13 cellular contexts compared by ENCODE assay signal in the genomic region with DNA sequence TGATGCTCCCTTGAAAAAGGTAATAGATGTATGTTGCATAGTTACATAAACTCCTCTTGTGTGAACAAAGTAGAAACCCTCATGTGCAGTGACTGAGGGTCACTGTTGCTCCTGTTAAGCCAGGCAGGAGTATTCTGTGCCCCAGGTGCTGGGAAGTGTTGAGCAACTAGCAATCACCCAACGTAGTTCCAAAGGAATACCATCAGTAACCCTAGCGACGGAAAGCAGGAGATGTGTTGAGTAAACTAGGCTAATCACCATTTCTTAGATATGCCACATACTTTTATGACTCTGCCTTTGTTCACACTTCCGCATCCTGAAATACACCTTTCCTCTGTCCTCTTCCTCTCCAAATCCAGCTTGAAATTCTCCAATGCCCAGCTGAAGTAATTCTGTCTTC.
"Had no signal": no experiment of that assay in that cellular context is flagged by ENCODE, and none has a peak within 500 bp of the region (broad histone marks: within the 10 kb centered on the region; RNA-seq: fewer than 3 reads in every experiment).

No MANE protein-coding gene starts in this region.

- H3K27ac Mint-ChIP-seq: naive thymus-derived CD8-positive, alpha-beta T cell had no signal

- H3K4me1 Mint-ChIP-seq: naive thymus-derived CD8-positive, alpha-beta T cell had no signal

- H3K4me1 ChIP-seq: foreskin keratinocyte, sigmoid colon, upper lobe of left lung, vagina had no signal

- DNase-seq: dermis blood vessel endothelial cell; foreskin keratinocyte; mesendoderm; naive thymus-derived CD8-positive, alpha-beta T cell; posterior cingulate gyrus; sigmoid colon; stimulated activated CD4-positive, alpha-beta T cell treated with anti-CD3 and anti-CD28 coated beads, Interleukin-12 subunit alpha, Interleukin-12 subunit beta, amount 100 ng/mL, for 4 hours; stimulated activated CD4-positive, alpha-beta T cell treated with anti-CD3 and anti-CD28 coated beads, Interleukin-2, amount 100 ng/mL, for 48 hours; stimulated activated naive CD4-positive, alpha-beta T cell treated with Interleukin-2 at 50 U/mL for 16 hours; upper lobe of left lung had no signal

- H3K36me3 ChIP-seq: neutrophil, sigmoid colon, upper lobe of left lung, vagina had no signal

- H3K27ac ChIP-seq: foreskin keratinocyte, neutrophil, sigmoid colon, skin epidermis, upper lobe of left lung, vagina had no signal

- H3K4me3 Mint-ChIP-seq: naive thymus-derived CD8-positive, alpha-beta T cell had no signal

- ATAC-seq: foreskin keratinocyte; naive thymus-derived CD8-positive, alpha-beta T cell had no signal

- H3K27me3 ChIP-seq: foreskin keratinocyte, neutrophil, sigmoid colon, upper lobe of left lung, vagina had no signal

- H3K4me3 ChIP-seq: sigmoid colon, skin epidermis, upper lobe of left lung, vagina had no signal

- H3K9me3 ChIP-seq: neutrophil, sigmoid colon, upper lobe of left lung, vagina had no signal
